Comparison of ENCODE assay signal across 9 cellular contexts in the genomic region with DNA sequence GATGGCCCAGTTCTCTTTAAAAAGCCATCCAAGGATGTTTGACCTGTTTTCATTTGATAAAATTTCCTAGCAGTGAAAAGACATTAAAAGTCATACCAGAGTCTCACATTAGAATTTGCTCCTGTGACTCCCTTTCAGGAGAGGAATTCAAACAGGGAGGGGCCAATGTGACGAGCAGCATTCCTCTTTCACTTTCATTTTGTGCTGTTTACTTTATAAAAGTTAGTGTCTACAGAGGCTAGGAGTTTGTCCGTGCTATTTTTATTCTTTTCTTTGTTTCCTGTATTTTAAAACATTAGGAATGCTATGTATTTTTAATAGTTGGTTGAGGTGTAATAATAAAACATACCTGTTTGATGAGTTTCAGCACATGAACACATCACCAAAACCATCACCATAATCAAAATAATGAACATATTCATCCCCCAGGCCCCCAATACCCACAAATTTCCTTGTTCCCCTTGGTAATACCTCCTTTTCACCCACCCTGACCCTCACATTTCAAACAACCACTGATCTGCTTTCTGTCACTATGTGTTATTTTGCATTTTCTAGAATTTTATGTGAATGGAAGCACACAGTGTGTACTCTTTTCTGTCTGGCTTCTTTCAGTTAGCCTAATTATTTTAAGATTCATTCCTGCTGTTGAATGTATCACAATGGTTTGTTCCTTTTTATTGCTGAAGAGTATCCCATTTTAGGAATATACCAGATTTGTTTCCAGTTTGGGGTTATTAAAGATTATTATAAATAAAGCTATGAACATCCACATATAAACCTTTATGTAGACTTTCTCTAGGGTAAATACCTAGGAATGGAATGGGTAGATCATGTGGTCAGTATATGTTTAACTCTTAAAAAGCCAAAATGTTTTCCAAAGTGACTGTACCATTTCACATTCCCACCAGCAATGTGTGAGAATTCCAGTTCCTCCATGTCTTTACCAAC.
DNase-seq lines count a peak whose midpoint lies in the region; ATAC-seq, FAIRE-seq and TF ChIP-seq lines count a peak whose summit lies in the region.
"Had no signal": no experiment of that assay in that cellular context is flagged by ENCODE, and none has a peak within 500 bp of the region (broad histone marks: within the 10 kb centered on the region; RNA-seq: fewer than 3 reads in every experiment).

No MANE protein-coding gene starts in this region.

- H3F3A ChIP-seq in SU-DHL-6 (ENCODE audit: insufficient read depth) = no peaks in the 10 kb centered on the region

- DNase-seq in COR-L47 (lab: John Stamatoyannopoulos, UW) (peak; percentile 2), HFF-Myc (ENCODE audit: extremely low read depth, low read depth) (no peak), dermis blood vessel endothelial cell (peak; percentile 63), frontal cortex (ENCODE audit: low spot score in 2 of 2) (no peak), NCI-H1436 (lab: John Stamatoyannopoulos, UW) (no peak)

- ATAC-seq in GM18505 (IDR thresholded peaks at IDR 0.05; ENCODE audit: unreplicated experiment) = no peak
- ATAC-seq: Panc1 had no signal

- peak overlapping the region; percentile 27 for H3K4me2 ChIP-seq in SU-DHL-6 (ENCODE audit: low read depth, low read length, poor library complexity, severe bottlenecking)

- no peaks in the 10 kb centered on the region for H4K20me1 ChIP-seq in SU-DHL-6 (ENCODE audit: low read depth, low read length)

- H2AFZ ChIP-seq in SU-DHL-6 (ENCODE audit: low read depth, low read length, severe bottlenecking) = no peak overlapping the region

- TF ChIP-seq POLR2A in GM18505 (IDR thresholded peaks at IDR 0.05; ENCODE audit: borderline replicate concordance, extremely low read depth, insufficient read depth, insufficient read length) = no peak

- H3K27ac ChIP-seq in SU-DHL-6 (ENCODE audit: low read depth, low read length) (no peak overlapping the region), muscle layer of duodenum (ENCODE audit: low read length) (peak overlapping the region; percentile 10)

- H3K36me3 ChIP-seq in SU-DHL-6 (ENCODE audit: low read length) = no peaks in the 10 kb centered on the region
- H3K36me3 ChIP-seq in muscle layer of duodenum (ENCODE audit: control insufficient read depth in 1 of 2, insufficient read depth in 2 of 2, low read length in 2 of 2) = no peaks in the 10 kb centered on the region

- H3K27me3 ChIP-seq in SU-DHL-6 (ENCODE audit: low read length) (no peaks in the 10 kb centered on the region), muscle layer of duodenum (ENCODE audit: low read depth, low read length) (no peaks in the 10 kb centered on the region)

- no peaks in the 10 kb centered on the region for H3K9me2 ChIP-seq in SU-DHL-6 (replicated peaks; ENCODE audit: insufficient read depth, low read length)

- no peak for FAIRE-seq in frontal cortex (lab: Jason Lieb, UNC)

- peaks cover 0 to 11% of the 10 kb centered on the region in 2 donors for H3K4me1 ChIP-seq in muscle layer of duodenum (ENCODE audit: control insufficient read depth in 1 of 2, insufficient read depth in 2 of 2, low read length in 2 of 2)

- H3K9me3 ChIP-seq in SU-DHL-6 (ENCODE audit: insufficient read depth, low read length) = no peaks in the 10 kb centered on the region
- H3K9me3 ChIP-seq in muscle layer of duodenum (ENCODE audit: control insufficient read depth in 1 of 2, low read length in 2 of 2) = peaks cover 0 to 2% of the 10 kb centered on the region in 2 donors

- H3K9ac ChIP-seq in SU-DHL-6 (ENCODE audit: low read length) = no peak overlapping the region

- H3K4me3 ChIP-seq in HFF-Myc (replicated peaks; ENCODE audit: low read depth, low read length) (peak overlapping the region; percentile 10), SU-DHL-6 (ENCODE audit: insufficient read depth, low read length, poor library complexity, severe bottlenecking) (no peak overlapping the region), muscle layer of duodenum (ENCODE audit: low read depth in 1 of 2, low read length in 2 of 2) (peak overlapping the region; percentile 45 to 48)

- no peaks in the 10 kb centered on the region for H3K79me2 ChIP-seq in SU-DHL-6 (ENCODE audit: insufficient read depth, low read length)

- TF ChIP-seq CTCF in HFF-Myc (IDR thresholded peaks at IDR 0.05; ENCODE audit: low read depth, low read length, missing control alignments) = no peak
- TF ChIP-seq CTCF in SU-DHL-6 (IDR thresholded peaks at IDR 0.05; ENCODE audit: insufficient read depth, low read length, poor library complexity, severe bottlenecking) = no peak

Comparison
In these comparisons a context has a peak if more than half of its experiments do, and no peak if none do; other contexts are left out.
1. DNase-seq: peak in COR-L47 (single experiment) and dermis blood vessel endothelial cell (single experiment); none in HFF-Myc (single experiment), frontal cortex (0 of 2) and NCI-H1436 (single experiment).